Comparison of ENCODE assay signal across 10 cellular contexts in genomic region chr15:33547876-33548275, GRCh38.
DNase-seq lines count a peak whose midpoint lies in the region; ATAC-seq, FAIRE-seq and TF ChIP-seq lines count a peak whose summit lies in the region.
"Had no signal": no experiment of that assay in that cellular context is flagged by ENCODE, and none has a peak within 500 bp of the region (broad histone marks: within the 10 kb centered on the region; RNA-seq: fewer than 3 reads in every experiment).

No MANE protein-coding gene starts in this region.

- H3K27me3 ChIP-seq in AG04450 (ENCODE audit: control insufficient read depth, insufficient read depth, low read length), result no peaks in the 10 kb centered on the region

- ATAC-seq in HG03159 (IDR thresholded peaks at IDR 0.05; ENCODE audit: unreplicated experiment), result no peak

- TF ChIP-seq CTCF in AG04450 (IDR thresholded peaks at IDR 0.05; ENCODE audit: low read depth, low read length), result no peak

- POLR2A ChIA-PET in AG04450 (lab: Yijun Ruan, JAX), result no interaction called here

- peak; percentile 7 for DNase-seq in AG04450 (ENCODE audit: low read depth, low spot score)
- peak; percentile 2 for DNase-seq in HTR-8/SVneo (ENCODE audit: insufficient read length, low spot score)
- peak; percentile 22 for DNase-seq in amniotic epithelial cell (ENCODE audit: low read depth)
- DNase-seq in kidney glomerular epithelial cell (lab: John Stamatoyannopoulos, UW), result peak; percentile 71
- DNase-seq in NCI-H446 treated with DMSO at 0.1 percent for 48 hours (lab: John Stamatoyannopoulos, UW), result no peak
- no peak for DNase-seq in RCC 7860 (ENCODE audit: low spot score)
- no peak for DNase-seq in NCI-H2196 (lab: John Stamatoyannopoulos, UW; ENCODE audit: unreplicated experiment)
- DNase-seq: cortex of kidney, DMS79 had no signal

- CTCF ChIA-PET in AG04450 (lab: Charles Lee), result no interaction called here

- H3K9me3 ChIP-seq in AG04450 (ENCODE audit: control insufficient read depth, insufficient read depth, low read length), result no peaks in the 10 kb centered on the region

- FAIRE-seq in HTR-8/SVneo (lab: Jason Lieb, UNC) (no peak), RCC 7860 (lab: Jason Lieb, UNC) (no peak)

- H3K4me3 ChIP-seq in AG04450 (ENCODE audit: low read depth, low read length), result no peak overlapping the region

- no peak overlapping the region for H3K27ac ChIP-seq in AG04450 (ENCODE audit: low read depth, low read length)

Comparison
In these comparisons a context has a peak if more than half of its experiments do, and no peak if none do; other contexts are left out.
1. DNase-seq: peak in AG04450 (single experiment), HTR-8/SVneo (single experiment), amniotic epithelial cell (single experiment) and kidney glomerular epithelial cell (single experiment); none in NCI-H446 treated with DMSO at 0.1 percent for 48 hours (single experiment), RCC 7860 (single experiment) and NCI-H2196 (single experiment).